In the genomic region with DNA sequence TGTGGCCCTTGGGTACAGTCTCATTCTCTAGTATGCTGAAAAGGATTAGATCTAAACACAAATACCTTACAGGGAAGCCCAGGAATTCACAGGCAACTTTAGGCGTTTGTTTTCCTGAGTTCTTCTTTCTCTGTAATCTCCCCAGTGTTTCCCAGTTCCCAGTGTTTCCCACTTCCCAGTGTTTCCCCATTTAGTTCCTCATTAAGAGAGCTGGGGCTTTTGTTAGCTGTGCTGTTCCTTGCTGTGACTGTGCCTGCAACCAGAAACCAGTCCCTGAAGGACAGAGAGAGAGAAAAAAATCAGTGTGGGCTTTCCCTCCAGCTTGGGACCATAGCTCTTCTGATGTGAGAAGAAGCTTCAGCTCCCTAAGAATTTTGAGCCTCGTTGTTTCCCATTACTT, we compare ENCODE assay signal across 18 cellular contexts.
"Had no signal": no experiment of that assay in that cellular context is flagged by ENCODE, and none has a peak within 500 bp of the region (broad histone marks: within the 10 kb centered on the region; RNA-seq: fewer than 3 reads in every experiment).

No MANE protein-coding gene starts in this region.

- H3K27ac Mint-ChIP-seq: activated CD4-positive, alpha-beta T cell treated with anti-CD3 and anti-CD28 coated beads, Interleukin-2, amount 10 ng/mL, durations not matched to agents 7 days and 5 days; activated CD8-positive, alpha-beta T cell treated with anti-CD3 and anti-CD28 coated beads, Interleukin-2, amount 10 ng/mL, durations not matched to agents 7 days and 5 days; activated naive CD4-positive, alpha-beta T cell treated with anti-CD3 and anti-CD28 coated beads, Interleukin-2, amount 10 ng/mL, durations not matched to agents 7 days and 5 days; activated naive CD8-positive, alpha-beta T cell treated with anti-CD3 and anti-CD28 coated beads, Interleukin-2, amount 50 U/mL, for 24 hours; activated T-cell treated with anti-CD3 and anti-CD28 coated beads, Interleukin-2, amount 50 U/mL, for 24 hours; nephron progenitor cell had no signal

- H3K27me3 ChIP-seq: colonic mucosa, esophagus squamous epithelium, left lung, tibial artery had no signal

- H3K36me3 ChIP-seq: colonic mucosa, esophagus squamous epithelium, left lung, prostate gland, tibial artery had no signal

- H3K36me3 Mint-ChIP-seq: activated naive CD4-positive, alpha-beta T cell treated with anti-CD3 and anti-CD28 coated beads, Interleukin-2, amount 10 ng/mL, durations not matched to agents 7 days and 5 days had no signal

- H3K9me3 ChIP-seq: colonic mucosa, esophagus squamous epithelium, left lung, prostate gland, tibial artery had no signal

- H3K4me3 Mint-ChIP-seq: activated CD4-positive, alpha-beta T cell treated with anti-CD3 and anti-CD28 coated beads, Interleukin-2, amount 10 ng/mL, durations not matched to agents 7 days and 5 days; activated CD8-positive, alpha-beta T cell treated with anti-CD3 and anti-CD28 coated beads, Interleukin-2, amount 10 ng/mL, durations not matched to agents 7 days and 5 days; activated naive CD4-positive, alpha-beta T cell treated with anti-CD3 and anti-CD28 coated beads, Interleukin-2, amount 10 ng/mL, durations not matched to agents 7 days and 5 days; activated naive CD8-positive, alpha-beta T cell treated with anti-CD3 and anti-CD28 coated beads, Interleukin-2, amount 50 U/mL, for 24 hours; activated T-cell treated with anti-CD3 and anti-CD28 coated beads, Interleukin-2, amount 50 U/mL, for 24 hours; central memory CD8-positive, alpha-beta T cell; nephron progenitor cell had no signal

- H3K4me1 Mint-ChIP-seq: activated CD4-positive, alpha-beta T cell treated with anti-CD3 and anti-CD28 coated beads, Interleukin-2, amount 10 ng/mL, durations not matched to agents 7 days and 5 days; activated naive CD4-positive, alpha-beta T cell treated with anti-CD3 and anti-CD28 coated beads, Interleukin-2, amount 10 ng/mL, durations not matched to agents 7 days and 5 days; activated naive CD8-positive, alpha-beta T cell treated with anti-CD3 and anti-CD28 coated beads, Interleukin-2, amount 50 U/mL, for 24 hours; central memory CD8-positive, alpha-beta T cell; nephron progenitor cell had no signal

- DNase-seq: activated CD4-positive, alpha-beta T cell treated with anti-CD3 and anti-CD28 coated beads, Interleukin-2, amount 10 ng/mL, durations not matched to agents 7 days and 5 days; activated CD8-positive, alpha-beta T cell treated with anti-CD3 and anti-CD28 coated beads, Interleukin-2, amount 10 ng/mL, durations not matched to agents 7 days and 5 days; activated naive CD4-positive, alpha-beta T cell treated with anti-CD3 and anti-CD28 coated beads, Interleukin-2, amount 10 ng/mL, durations not matched to agents 7 days and 5 days; activated naive CD8-positive, alpha-beta T cell treated with anti-CD3 and anti-CD28 coated beads, Interleukin-2, amount 50 U/mL, for 24 hours; activated T-cell treated with anti-CD3 and anti-CD28 coated beads, Interleukin-2, amount 50 U/mL, for 24 hours; anterior cingulate cortex; colonic mucosa; esophagus squamous epithelium; left lung; mammary epithelial cell; nephron progenitor cell; right cardiac atrium; stimulated activated naive CD8-positive, alpha-beta T cell treated with anti-CD3 and anti-CD28 coated beads, Interleukin-15, Interleukin-2, amounts not matched to agents 100 U/mL and 50 U/mL, for 24 hours; substantia nigra; T1000; tibial artery had no signal

- H3K27me3 Mint-ChIP-seq: activated CD4-positive, alpha-beta T cell treated with anti-CD3 and anti-CD28 coated beads, Interleukin-2, amount 10 ng/mL, durations not matched to agents 7 days and 5 days; activated naive CD4-positive, alpha-beta T cell treated with anti-CD3 and anti-CD28 coated beads, Interleukin-2, amount 10 ng/mL, durations not matched to agents 7 days and 5 days; activated naive CD8-positive, alpha-beta T cell treated with anti-CD3 and anti-CD28 coated beads, Interleukin-2, amount 50 U/mL, for 24 hours; activated T-cell treated with anti-CD3 and anti-CD28 coated beads, Interleukin-2, amount 50 U/mL, for 24 hours; central memory CD8-positive, alpha-beta T cell had no signal

- H3K4me3 ChIP-seq: colonic mucosa, esophagus squamous epithelium, left lung, prostate gland, tibial artery had no signal

- H3K4me1 ChIP-seq: colonic mucosa, esophagus squamous epithelium, left lung, prostate gland, tibial artery had no signal

- H3K27ac ChIP-seq: colonic mucosa, esophagus squamous epithelium, left lung, prostate gland, tibial artery had no signal

- H3K9me3 Mint-ChIP-seq: activated CD4-positive, alpha-beta T cell treated with anti-CD3 and anti-CD28 coated beads, Interleukin-2, amount 10 ng/mL, durations not matched to agents 7 days and 5 days; nephron progenitor cell had no signal

- ATAC-seq: activated CD8-positive, alpha-beta T cell treated with anti-CD3 and anti-CD28 coated beads, Interleukin-2, amount 10 ng/mL, durations not matched to agents 7 days and 5 days; activated naive CD8-positive, alpha-beta T cell treated with anti-CD3 and anti-CD28 coated beads, Interleukin-2, amount 50 U/mL, for 24 hours; left lung; right cardiac atrium; stimulated activated naive CD8-positive, alpha-beta T cell treated with anti-CD3 and anti-CD28 coated beads, Interleukin-15, Interleukin-2, amounts not matched to agents 100 U/mL and 50 U/mL, for 24 hours had no signal
